1 cellular context compared by ENCODE assay signal in genomic region chr7:69826283-69826682, GRCh38.
TF ChIP-seq lines count a peak whose summit lies in the region.

No MANE protein-coding gene starts in this region.

TF ChIP-seq in neural cell, 6 proteins besides CTCF, POLR2A, EP300 and RAD21 (continued from another document):
- TF ChIP-seq REST (IDR thresholded peaks at IDR 0.05; ENCODE audit: borderline replicate concordance) (no peak), SMC3 (conservative IDR thresholded peaks at IDR 0.05; ENCODE audit: poor library complexity) (no peak), EZH2 (IDR thresholded peaks at IDR 0.05; ENCODE audit: borderline replicate concordance, insufficient read depth, low read length, poor library complexity, severe bottlenecking) (no peak), POLR2AphosphoS5 (IDR thresholded peaks at IDR 0.05) (no peak)
